In the genomic region with DNA sequence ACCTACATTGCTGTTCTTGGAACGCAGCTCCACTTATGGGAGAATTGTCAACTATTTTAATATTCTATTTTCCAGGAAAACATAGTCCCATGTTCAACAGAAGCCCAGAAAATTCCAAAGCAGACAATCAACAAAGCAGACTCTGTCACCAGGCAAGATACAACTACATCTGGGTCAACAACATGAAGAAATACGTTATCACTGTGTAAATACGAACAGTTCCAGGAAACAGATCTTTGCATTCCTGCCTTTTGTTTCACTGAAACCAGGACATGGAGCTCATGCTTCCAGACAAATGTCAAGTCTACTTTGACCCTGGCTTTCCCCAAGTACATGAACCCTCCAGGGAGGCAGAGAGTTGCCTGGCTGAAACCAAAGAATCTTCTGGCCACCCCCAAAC, we compare ENCODE assay signal across 1 cellular context.
TF ChIP-seq lines count a peak whose summit lies in the region.

No MANE protein-coding gene starts in this region.

TF ChIP-seq in HepG2, 621 proteins besides CTCF, POLR2A, EP300 and RAD21 (continued from another document and continues in another):
- TF ChIP-seq AGO2 (optimal IDR thresholded peaks at IDR 0.05; ENCODE audit: low read depth, low read length) (no peak), SNAI1 (CRISPR knock-in tag; IDR thresholded peaks at IDR 0.05; ENCODE audit: borderline replicate concordance) (no peak), ZNF775 (CRISPR knock-in tag; IDR thresholded peaks at IDR 0.05; ENCODE audit: borderline replicate concordance) (no peak), IRF2 (CRISPR knock-in tag; IDR thresholded peaks at IDR 0.05) (peak; percentile 82), EED (CRISPR knock-in tag; IDR thresholded peaks at IDR 0.05) (no peak), KLF16 (CRISPR knock-in tag; IDR thresholded peaks at IDR 0.05) (peak in 1 of 2 experiments; percentile 77; a peak in 2 of 4 replicates), NFE2L1 (CRISPR knock-in tag; IDR thresholded peaks at IDR 0.05; ENCODE audit: borderline replicate concordance) (no peak), MEF2D (CRISPR knock-in tag; IDR thresholded peaks at IDR 0.05) (peak; percentile 72; the same call in 1 of the 2 replicates), JUND (CRISPR knock-in tag; IDR thresholded peaks at IDR 0.05) (no peak), ZSCAN12 (CRISPR knock-in tag; IDR thresholded peaks at IDR 0.05) (no peak), ARNTL (CRISPR knock-in tag; IDR thresholded peaks at IDR 0.05) (no peak), ZKSCAN1 (IDR thresholded peaks at IDR 0.05; ENCODE audit: low read length) (no peak), FIP1L1 (IDR thresholded peaks at IDR 0.05; ENCODE audit: borderline replicate concordance, insufficient read depth, low read depth, low read length) (no peak), ZNF24 (IDR thresholded peaks at IDR 0.05) (no peak), ZNF770 (CRISPR knock-in tag; IDR thresholded peaks at IDR 0.05) (no peak), ZNF558 (CRISPR knock-in tag; IDR thresholded peaks at IDR 0.05; ENCODE audit: borderline replicate concordance) (no peak), CEBPB (IDR thresholded peaks at IDR 0.05; ENCODE audit: borderline replicate concordance, low read depth, low read length) (no peak), GZF1 (CRISPR knock-in tag; IDR thresholded peaks at IDR 0.05) (no peak), ZNF282 (IDR thresholded peaks at IDR 0.05; ENCODE audit: partially characterized antibody) (no peak), CERS6 (CRISPR knock-in tag; IDR thresholded peaks at IDR 0.05) (no peak), KMT2B (CRISPR knock-in tag; IDR thresholded peaks at IDR 0.05) (peak; percentile 45; the same call in 1 of the 2 replicates), SSRP1 (CRISPR knock-in tag; IDR thresholded peaks at IDR 0.05) (no peak), YEATS2 (CRISPR knock-in tag; IDR thresholded peaks at IDR 0.05; ENCODE audit: borderline replicate concordance) (peak; percentile 59; the same call in 1 of the 2 replicates), ZNF816 (CRISPR knock-in tag; IDR thresholded peaks at IDR 0.05; ENCODE audit: borderline replicate concordance) (no peak), ZNF10 (CRISPR knock-in tag; IDR thresholded peaks at IDR 0.05; ENCODE audit: borderline replicate concordance, low read depth) (no peak), ZNF800 (CRISPR knock-in tag; IDR thresholded peaks at IDR 0.05) (no peak), ZNF234 (CRISPR knock-in tag; conservative IDR thresholded peaks at IDR 0.05) (0 out of 2 replicates have a peak, but pooled peaks have one; percentile 26), ZNF180 (CRISPR knock-in tag; IDR thresholded peaks at IDR 0.05; ENCODE audit: borderline replicate concordance, low read depth) (no peak)
- TF ChIP-seq, protein P1, sequence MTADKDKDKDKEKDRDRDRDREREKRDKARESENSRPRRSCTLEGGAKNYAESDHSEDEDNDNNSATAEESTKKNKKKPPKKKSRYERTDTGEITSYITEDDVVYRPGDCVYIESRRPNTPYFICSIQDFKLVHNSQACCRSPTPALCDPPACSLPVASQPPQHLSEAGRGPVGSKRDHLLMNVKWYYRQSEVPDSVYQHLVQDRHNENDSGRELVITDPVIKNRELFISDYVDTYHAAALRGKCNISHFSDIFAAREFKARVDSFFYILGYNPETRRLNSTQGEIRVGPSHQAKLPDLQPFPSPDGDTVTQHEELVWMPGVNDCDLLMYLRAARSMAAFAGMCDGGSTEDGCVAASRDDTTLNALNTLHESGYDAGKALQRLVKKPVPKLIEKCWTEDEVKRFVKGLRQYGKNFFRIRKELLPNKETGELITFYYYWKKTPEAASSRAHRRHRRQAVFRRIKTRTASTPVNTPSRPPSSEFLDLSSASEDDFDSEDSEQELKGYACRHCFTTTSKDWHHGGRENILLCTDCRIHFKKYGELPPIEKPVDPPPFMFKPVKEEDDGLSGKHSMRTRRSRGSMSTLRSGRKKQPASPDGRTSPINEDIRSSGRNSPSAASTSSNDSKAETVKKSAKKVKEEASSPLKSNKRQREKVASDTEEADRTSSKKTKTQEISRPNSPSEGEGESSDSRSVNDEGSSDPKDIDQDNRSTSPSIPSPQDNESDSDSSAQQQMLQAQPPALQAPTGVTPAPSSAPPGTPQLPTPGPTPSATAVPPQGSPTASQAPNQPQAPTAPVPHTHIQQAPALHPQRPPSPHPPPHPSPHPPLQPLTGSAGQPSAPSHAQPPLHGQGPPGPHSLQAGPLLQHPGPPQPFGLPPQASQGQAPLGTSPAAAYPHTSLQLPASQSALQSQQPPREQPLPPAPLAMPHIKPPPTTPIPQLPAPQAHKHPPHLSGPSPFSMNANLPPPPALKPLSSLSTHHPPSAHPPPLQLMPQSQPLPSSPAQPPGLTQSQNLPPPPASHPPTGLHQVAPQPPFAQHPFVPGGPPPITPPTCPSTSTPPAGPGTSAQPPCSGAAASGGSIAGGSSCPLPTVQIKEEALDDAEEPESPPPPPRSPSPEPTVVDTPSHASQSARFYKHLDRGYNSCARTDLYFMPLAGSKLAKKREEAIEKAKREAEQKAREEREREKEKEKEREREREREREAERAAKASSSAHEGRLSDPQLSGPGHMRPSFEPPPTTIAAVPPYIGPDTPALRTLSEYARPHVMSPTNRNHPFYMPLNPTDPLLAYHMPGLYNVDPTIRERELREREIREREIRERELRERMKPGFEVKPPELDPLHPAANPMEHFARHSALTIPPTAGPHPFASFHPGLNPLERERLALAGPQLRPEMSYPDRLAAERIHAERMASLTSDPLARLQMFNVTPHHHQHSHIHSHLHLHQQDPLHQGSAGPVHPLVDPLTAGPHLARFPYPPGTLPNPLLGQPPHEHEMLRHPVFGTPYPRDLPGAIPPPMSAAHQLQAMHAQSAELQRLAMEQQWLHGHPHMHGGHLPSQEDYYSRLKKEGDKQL (CRISPR knock-in tag; IDR thresholded peaks at IDR 0.05; ENCODE audit: low read depth) = peak; percentile 89
- TF ChIP-seq, protein P2, sequence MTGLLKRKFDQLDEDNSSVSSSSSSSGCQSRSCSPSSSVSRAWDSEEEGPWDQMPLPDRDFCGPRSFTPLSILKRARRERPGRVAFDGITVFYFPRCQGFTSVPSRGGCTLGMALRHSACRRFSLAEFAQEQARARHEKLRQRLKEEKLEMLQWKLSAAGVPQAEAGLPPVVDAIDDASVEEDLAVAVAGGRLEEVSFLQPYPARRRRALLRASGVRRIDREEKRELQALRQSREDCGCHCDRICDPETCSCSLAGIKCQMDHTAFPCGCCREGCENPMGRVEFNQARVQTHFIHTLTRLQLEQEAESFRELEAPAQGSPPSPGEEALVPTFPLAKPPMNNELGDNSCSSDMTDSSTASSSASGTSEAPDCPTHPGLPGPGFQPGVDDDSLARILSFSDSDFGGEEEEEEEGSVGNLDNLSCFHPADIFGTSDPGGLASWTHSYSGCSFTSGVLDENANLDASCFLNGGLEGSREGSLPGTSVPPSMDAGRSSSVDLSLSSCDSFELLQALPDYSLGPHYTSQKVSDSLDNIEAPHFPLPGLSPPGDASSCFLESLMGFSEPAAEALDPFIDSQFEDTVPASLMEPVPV (CRISPR knock-in tag; IDR thresholded peaks at IDR 0.05) = no peak; the same call in 1 of the 2 replicates
- TF ChIP-seq, protein P3, sequence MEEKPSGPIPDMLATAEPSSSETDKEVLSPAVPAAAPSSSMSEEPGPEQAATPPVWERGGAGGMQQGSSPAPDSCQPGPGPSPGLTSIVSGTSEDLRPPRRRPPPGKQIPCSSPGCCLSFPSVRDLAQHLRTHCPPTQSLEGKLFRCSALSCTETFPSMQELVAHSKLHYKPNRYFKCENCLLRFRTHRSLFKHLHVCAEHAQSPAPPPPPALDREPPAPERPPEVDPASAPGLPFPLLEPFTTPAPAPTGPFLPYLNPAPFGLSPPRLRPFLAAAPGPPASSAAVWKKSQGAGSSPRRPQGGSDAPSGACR (CRISPR knock-in tag; IDR thresholded peaks at IDR 0.05) = no peak
- TF ChIP-seq, protein P4, sequence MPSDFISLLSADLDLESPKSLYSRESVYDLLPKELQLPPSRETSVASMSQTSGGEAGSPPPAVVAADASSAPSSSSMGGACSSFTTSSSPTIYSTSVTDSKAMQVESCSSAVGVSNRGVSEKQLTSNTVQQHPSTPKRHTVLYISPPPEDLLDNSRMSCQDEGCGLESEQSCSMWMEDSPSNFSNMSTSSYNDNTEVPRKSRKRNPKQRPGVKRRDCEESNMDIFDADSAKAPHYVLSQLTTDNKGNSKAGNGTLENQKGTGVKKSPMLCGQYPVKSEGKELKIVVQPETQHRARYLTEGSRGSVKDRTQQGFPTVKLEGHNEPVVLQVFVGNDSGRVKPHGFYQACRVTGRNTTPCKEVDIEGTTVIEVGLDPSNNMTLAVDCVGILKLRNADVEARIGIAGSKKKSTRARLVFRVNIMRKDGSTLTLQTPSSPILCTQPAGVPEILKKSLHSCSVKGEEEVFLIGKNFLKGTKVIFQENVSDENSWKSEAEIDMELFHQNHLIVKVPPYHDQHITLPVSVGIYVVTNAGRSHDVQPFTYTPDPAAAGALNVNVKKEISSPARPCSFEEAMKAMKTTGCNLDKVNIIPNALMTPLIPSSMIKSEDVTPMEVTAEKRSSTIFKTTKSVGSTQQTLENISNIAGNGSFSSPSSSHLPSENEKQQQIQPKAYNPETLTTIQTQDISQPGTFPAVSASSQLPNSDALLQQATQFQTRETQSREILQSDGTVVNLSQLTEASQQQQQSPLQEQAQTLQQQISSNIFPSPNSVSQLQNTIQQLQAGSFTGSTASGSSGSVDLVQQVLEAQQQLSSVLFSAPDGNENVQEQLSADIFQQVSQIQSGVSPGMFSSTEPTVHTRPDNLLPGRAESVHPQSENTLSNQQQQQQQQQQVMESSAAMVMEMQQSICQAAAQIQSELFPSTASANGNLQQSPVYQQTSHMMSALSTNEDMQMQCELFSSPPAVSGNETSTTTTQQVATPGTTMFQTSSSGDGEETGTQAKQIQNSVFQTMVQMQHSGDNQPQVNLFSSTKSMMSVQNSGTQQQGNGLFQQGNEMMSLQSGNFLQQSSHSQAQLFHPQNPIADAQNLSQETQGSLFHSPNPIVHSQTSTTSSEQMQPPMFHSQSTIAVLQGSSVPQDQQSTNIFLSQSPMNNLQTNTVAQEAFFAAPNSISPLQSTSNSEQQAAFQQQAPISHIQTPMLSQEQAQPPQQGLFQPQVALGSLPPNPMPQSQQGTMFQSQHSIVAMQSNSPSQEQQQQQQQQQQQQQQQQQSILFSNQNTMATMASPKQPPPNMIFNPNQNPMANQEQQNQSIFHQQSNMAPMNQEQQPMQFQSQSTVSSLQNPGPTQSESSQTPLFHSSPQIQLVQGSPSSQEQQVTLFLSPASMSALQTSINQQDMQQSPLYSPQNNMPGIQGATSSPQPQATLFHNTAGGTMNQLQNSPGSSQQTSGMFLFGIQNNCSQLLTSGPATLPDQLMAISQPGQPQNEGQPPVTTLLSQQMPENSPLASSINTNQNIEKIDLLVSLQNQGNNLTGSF (CRISPR knock-in tag; IDR thresholded peaks at IDR 0.05) = no peak
- TF ChIP-seq, protein P5, sequence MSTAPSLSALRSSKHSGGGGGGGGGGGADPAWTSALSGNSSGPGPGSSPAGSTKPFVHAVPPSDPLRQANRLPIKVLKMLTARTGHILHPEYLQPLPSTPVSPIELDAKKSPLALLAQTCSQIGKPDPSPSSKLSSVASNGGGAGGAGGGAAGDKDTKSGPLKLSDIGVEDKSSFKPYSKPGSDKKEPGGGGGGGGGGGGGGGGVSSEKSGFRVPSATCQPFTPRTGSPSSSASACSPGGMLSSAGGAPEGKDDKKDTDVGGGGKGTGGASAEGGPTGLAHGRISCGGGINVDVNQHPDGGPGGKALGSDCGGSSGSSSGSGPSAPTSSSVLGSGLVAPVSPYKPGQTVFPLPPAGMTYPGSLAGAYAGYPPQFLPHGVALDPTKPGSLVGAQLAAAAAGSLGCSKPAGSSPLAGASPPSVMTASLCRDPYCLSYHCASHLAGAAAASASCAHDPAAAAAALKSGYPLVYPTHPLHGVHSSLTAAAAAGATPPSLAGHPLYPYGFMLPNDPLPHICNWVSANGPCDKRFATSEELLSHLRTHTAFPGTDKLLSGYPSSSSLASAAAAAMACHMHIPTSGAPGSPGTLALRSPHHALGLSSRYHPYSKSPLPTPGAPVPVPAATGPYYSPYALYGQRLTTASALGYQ (CRISPR knock-in tag; IDR thresholded peaks at IDR 0.05) = peak; percentile 95
